ENCODE assay signal across 20 cellular contexts in the genomic region with DNA sequence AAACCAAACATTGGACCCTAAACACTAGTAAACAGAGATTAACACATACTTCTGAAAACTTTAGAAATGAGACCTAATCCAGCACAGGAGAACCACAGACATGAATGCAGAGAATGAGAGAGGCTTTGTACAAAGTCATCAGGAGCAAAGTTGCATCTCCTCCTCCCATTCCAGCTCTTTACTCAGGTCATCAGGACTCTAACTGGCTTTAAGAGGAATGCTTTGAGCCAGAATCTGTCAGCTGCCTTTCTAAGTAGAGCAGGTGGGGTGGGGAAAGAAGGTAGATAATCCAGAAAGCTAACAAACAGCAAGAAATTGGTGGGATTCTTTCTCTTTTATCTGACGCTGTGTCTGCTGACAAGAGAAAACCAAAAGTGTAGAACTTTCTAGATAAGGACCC.
"Had no signal": no experiment of that assay in that cellular context is flagged by ENCODE, and none has a peak within 500 bp of the region (broad histone marks: within the 10 kb centered on the region; RNA-seq: fewer than 3 reads in every experiment).

No MANE protein-coding gene starts in this region.

- DNase-seq: IMR-90, Karpas-422, KG1, MG63, NCI-H1092, NCI-H1105 treated with DMSO at 0.1 percent for 48 hours, NCI-H1417 treated with DMSO at 0.1 percent for 48 hours, NCI-H146, NCI-H1694 treated with DMSO at 0.1 percent for 48 hours, NCI-H1930, NCI-H2081, NCI-H2107, NCI-H2227 treated with DMSO at 0.1 percent for 48 hours, NCI-H524 treated with DMSO at 0.1 percent for 48 hours, NCI-H774, Right ventricle myocardium superior, RPMI8226, SIG-M5 had no signal

- H3K27ac ChIP-seq: SJSA1, SK-N-MC had no signal

- H3K4me3 ChIP-seq: MG63, SJSA1, SK-N-MC had no signal

- H3K27me3 ChIP-seq: MG63, SJSA1 had no signal

- H3K4me1 ChIP-seq: SJSA1 had no signal

- H3K9me3 ChIP-seq: MG63, SJSA1 had no signal

- H3K36me3 ChIP-seq: MG63, SJSA1 had no signal
